21 cellular contexts compared by ENCODE assay signal in the genomic region with DNA sequence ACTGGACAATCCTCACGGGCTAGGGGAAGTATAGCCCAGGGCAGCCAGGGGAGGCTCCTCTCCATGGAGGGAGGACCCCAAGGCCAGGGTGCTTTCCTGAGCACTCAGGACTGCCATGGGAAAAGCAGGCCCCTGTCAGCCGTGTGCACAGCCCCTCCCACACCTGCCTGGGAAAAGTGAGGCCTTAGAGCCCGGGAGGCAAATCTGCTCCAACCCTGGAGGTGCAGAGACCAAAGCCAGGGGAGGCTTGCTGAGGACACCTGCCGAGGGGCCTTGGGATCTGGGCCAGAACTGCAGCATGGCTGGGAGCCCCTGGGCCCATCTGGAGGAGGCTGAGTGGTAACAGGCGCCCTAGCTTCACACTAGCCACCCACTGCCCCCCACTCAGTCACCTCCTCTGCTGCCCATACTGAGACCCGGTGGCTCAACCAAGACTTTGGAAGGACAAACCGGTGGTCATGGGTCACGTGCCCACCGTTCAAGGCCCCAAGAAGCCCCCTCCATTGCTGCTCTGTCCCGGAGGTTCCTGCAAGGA.
"Had no signal": no experiment of that assay in that cellular context is flagged by ENCODE, and none has a peak within 500 bp of the region (broad histone marks: within the 10 kb centered on the region; RNA-seq: fewer than 3 reads in every experiment).

No MANE protein-coding gene starts in this region.

- ATAC-seq: esophagus mucosa; left lung; naive thymus-derived CD4-positive, alpha-beta T cell; stimulated activated naive B cell treated with anti-CD40 and anti-IgM and Interleukin-4, amounts not matched to agents 10 μg/mL and 1 μg/mL and 100 μg/mL, for 72 hours; stimulated activated naive CD8-positive, alpha-beta T cell treated with anti-CD3 and anti-CD28 coated beads, Interleukin-15, amount 100 ng/mL, for 72 hours had no signal

- H3K27ac Mint-ChIP-seq: naive thymus-derived CD4-positive, alpha-beta T cell; nephron progenitor cell; stimulated activated naive B cell treated with anti-CD40 and anti-IgM and Interleukin-4, amounts not matched to agents 10 μg/mL and 1 μg/mL and 100 μg/mL, for 72 hours; stimulated activated naive CD8-positive, alpha-beta T cell treated with anti-CD3 and anti-CD28 coated beads, Interleukin-15, amount 100 ng/mL, for 72 hours had no signal

- FAIRE-seq: endometrium, frontal cortex, islet of Langerhans had no signal

- H3K4me3 Mint-ChIP-seq: naive thymus-derived CD4-positive, alpha-beta T cell; nephron progenitor cell; stimulated activated naive B cell treated with anti-CD40 and anti-IgM and Interleukin-4, amounts not matched to agents 10 μg/mL and 1 μg/mL and 100 μg/mL, for 72 hours; stimulated activated naive CD8-positive, alpha-beta T cell treated with anti-CD3 and anti-CD28 coated beads, Interleukin-15, amount 100 ng/mL, for 72 hours had no signal

- H3K9me3 ChIP-seq: heart right ventricle, left lung, neutrophil, right lobe of liver, thoracic aorta, transverse colon had no signal

- H3K4me1 ChIP-seq: heart right ventricle, left lung, right lobe of liver, transverse colon had no signal

- H3K36me3 Mint-ChIP-seq: naive thymus-derived CD4-positive, alpha-beta T cell; stimulated activated naive B cell treated with anti-CD40 and anti-IgM and Interleukin-4, amounts not matched to agents 10 μg/mL and 1 μg/mL and 100 μg/mL, for 72 hours had no signal

- H3K9me3 Mint-ChIP-seq: nephron progenitor cell; stimulated activated naive B cell treated with anti-CD40 and anti-IgM and Interleukin-4, amounts not matched to agents 10 μg/mL and 1 μg/mL and 100 μg/mL, for 72 hours; stimulated activated naive CD8-positive, alpha-beta T cell treated with anti-CD3 and anti-CD28 coated beads, Interleukin-15, amount 100 ng/mL, for 72 hours had no signal

- H3K36me3 ChIP-seq: heart right ventricle, left lung, neutrophil, right lobe of liver, thoracic aorta, transverse colon had no signal

- H3K27ac ChIP-seq: dorsolateral prefrontal cortex, heart right ventricle, left lung, neutrophil, right lobe of liver, thoracic aorta, transverse colon had no signal

- H3K4me3 ChIP-seq: dorsolateral prefrontal cortex, heart right ventricle, left lung, right lobe of liver, thoracic aorta, transverse colon had no signal

- H3K27me3 ChIP-seq: right lobe of liver had no signal

- DNase-seq: cortex of kidney; effector CD8-positive, alpha-beta T cell; hypothalamus; mesendoderm; naive thymus-derived CD4-positive, alpha-beta T cell; nephron progenitor cell; stimulated activated CD4-positive, alpha-beta T cell treated with anti-CD3 and anti-CD28 coated beads, Interleukin-2, amount 100 ng/mL, for 24 hours; stimulated activated CD4-positive, alpha-beta T cell treated with anti-CD3 and anti-CD28 coated beads, Interleukin-4, amount 100 ng/mL, for 4 hours; stimulated activated naive B cell treated with anti-CD40 and anti-IgM and Interleukin-4, amounts not matched to agents 10 μg/mL and 1 μg/mL and 100 μg/mL, for 72 hours; stimulated activated naive CD8-positive, alpha-beta T cell treated with anti-CD3 and anti-CD28 coated beads, Interleukin-15, amount 100 ng/mL, for 72 hours; transverse colon had no signal

- H3K4me1 Mint-ChIP-seq: stimulated activated naive B cell treated with anti-CD40 and anti-IgM and Interleukin-4, amounts not matched to agents 10 μg/mL and 1 μg/mL and 100 μg/mL, for 72 hours had no signal
